Comparison of ENCODE assay signal across 16 cellular contexts in genomic region chr9:85108229-85108628, GRCh38.
"Had no signal": no experiment of that assay in that cellular context is flagged by ENCODE, and none has a peak within 500 bp of the region (broad histone marks: within the 10 kb centered on the region; RNA-seq: fewer than 3 reads in every experiment).

No MANE protein-coding gene starts in this region.

- ATAC-seq: activated CD8-positive, alpha-beta T cell treated with anti-CD3 and anti-CD28 coated beads for 36 hours; activated T-helper 17 cell treated with anti-CD3 and anti-CD28 coated beads, Interleukin-2, amount 50 U/mL, for 72 hours; heart right ventricle; naive thymus-derived CD4-positive, alpha-beta T cell; psoas muscle; right cardiac atrium had no signal

- H3K27ac ChIP-seq: cardiac muscle cell, esophagus muscularis mucosa, heart right ventricle, psoas muscle, tibial nerve had no signal

- H3K4me3 ChIP-seq: cardiac muscle cell, esophagus muscularis mucosa, heart right ventricle, psoas muscle, tibial nerve had no signal

- H3K36me3 ChIP-seq: cardiac muscle cell, esophagus muscularis mucosa, heart right ventricle, tibial nerve had no signal

- DNase-seq: activated CD4-positive, alpha-beta T cell treated with anti-CD3 and anti-CD28 coated beads, Interleukin-2, amount 10 ng/mL, durations not matched to agents 24 days and 14 days; activated CD8-positive, alpha-beta T cell treated with anti-CD3 and anti-CD28 coated beads for 36 hours; activated naive CD4-positive, alpha-beta T cell treated with Interleukin-2 at 50 U/mL for 16 hours; activated naive CD8-positive, alpha-beta T cell treated with anti-CD3 and anti-CD28 coated beads, Interleukin-2, amount 10 ng/mL, durations not matched to agents 7 days and 5 days; activated T-cell treated with anti-CD3 and anti-CD28 coated beads, Interleukin-2, amount 50 U/mL, for 1 hour; amygdala; effector CD8-positive, alpha-beta T cell; heart right ventricle; mesenchymal stem cell; naive thymus-derived CD4-positive, alpha-beta T cell; psoas muscle; right cardiac atrium had no signal

- H3K4me1 ChIP-seq: esophagus muscularis mucosa, heart right ventricle, psoas muscle, tibial nerve had no signal

- H3K27me3 ChIP-seq: cardiac muscle cell, tibial nerve had no signal

- H3K9me3 ChIP-seq: esophagus muscularis mucosa, heart right ventricle, psoas muscle had no signal
